Comparison of ENCODE assay signal across 8 cellular contexts in the genomic region with DNA sequence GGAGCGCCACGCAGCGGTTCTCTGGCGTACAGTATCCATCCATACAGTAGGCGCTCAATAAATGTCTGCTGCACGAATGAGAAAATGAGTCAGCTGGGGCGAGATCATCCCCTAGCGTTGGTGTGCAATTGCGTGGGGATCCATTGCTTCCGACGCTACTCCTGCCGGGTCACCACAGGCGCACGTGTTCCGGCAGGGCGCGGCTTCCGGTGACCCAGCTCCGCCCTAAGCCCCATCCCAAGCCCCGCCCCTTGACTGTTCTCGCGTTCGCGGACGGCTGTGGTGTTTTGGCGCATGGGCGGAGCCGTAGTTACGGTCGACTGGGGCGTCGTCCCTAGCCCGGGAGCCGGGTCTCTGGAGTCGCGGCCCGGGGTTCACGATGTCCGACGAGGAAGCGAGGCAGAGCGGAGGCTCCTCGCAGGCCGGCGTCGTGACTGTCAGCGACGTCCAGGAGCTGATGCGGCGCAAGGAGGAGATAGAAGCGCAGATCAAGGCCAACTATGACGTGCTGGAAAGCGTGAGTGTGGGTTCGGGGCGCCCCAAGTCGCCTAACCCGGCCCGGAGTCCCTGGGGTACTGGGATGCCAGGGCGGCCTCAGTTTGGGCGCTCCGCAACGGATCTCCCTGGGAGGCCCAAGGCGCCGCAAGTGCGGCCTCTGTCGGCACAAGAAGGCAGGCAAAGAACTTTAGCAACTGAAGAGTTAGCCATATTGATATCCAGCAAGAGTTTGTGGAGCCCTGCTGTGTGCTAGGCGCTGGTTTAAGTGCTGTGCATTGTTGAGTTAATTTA. TPM values are rescaled to one million over a fixed set of nuclear protein-coding genes. Genes with fewer than 3 reads are reported as not detected.
DNase-seq lines count a peak whose midpoint lies in the region; ATAC-seq, FAIRE-seq and TF ChIP-seq lines count a peak whose summit lies in the region.

A gene with protein sequence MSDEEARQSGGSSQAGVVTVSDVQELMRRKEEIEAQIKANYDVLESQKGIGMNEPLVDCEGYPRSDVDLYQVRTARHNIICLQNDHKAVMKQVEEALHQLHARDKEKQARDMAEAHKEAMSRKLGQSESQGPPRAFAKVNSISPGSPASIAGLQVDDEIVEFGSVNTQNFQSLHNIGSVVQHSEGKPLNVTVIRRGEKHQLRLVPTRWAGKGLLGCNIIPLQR (plus strand): TSS at position 313 of the 789 bp plus-strand sequence. CDS start 67 bp downstream, at position 380.

- peak; percentile 72 for TF ChIP-seq POLR2A in A549 (IDR thresholded peaks at IDR 0.05; ENCODE audit: low read length)
- peak; percentile 88 for TF ChIP-seq POLR2A in GM18526 (IDR thresholded peaks at IDR 0.05; ENCODE audit: extremely low read depth, insufficient read length)
- TF ChIP-seq POLR2A in body of pancreas (IDR thresholded peaks at IDR 0.05), result peak; percentile 69 to 86 (median 86)
- peak; percentile 35 to 74 for TF ChIP-seq POLR2A in sigmoid colon (IDR thresholded peaks at IDR 0.05)

- H3K9me3 ChIP-seq in A549 (no peaks in the 10 kb centered on the region), body of pancreas (no peaks in the 10 kb centered on the region), sigmoid colon (no peaks in the 10 kb centered on the region)

- peak; percentile 39 for FAIRE-seq in A549 (lab: Jason Lieb, UNC)
- FAIRE-seq in TTC549 (lab: Jason Lieb, UNC), result peak; percentile 88

- TF ChIP-seq CTCF in A549 (IDR thresholded peaks at IDR 0.05) (peak; percentile 65), body of pancreas (IDR thresholded peaks at IDR 0.05) (peak; percentile 28 to 77 (median 66)), sigmoid colon (IDR thresholded peaks at IDR 0.05) (peak; percentile 59 to 65 (median 62))

- H3K36me3 ChIP-seq in body of pancreas (replicated peaks in 1 of 2; ENCODE audit: insufficient read depth in 1 of 2, low read depth in 2 of 2) (no peaks in the 10 kb centered on the region), sigmoid colon (peaks cover 0 to 7% (median 2%) of the 10 kb centered on the region in 4 donors)

- peak within 1 kb of the TSS; percentile 95 for H3K4me2 ChIP-seq in A549

- TF ChIP-seq EP300 in A549 (IDR thresholded peaks at IDR 0.05), result peak in 1 of 2 experiments; percentile 29; a peak in 1 of 5 replicates
- peak in 1 of 4 donors; percentile 56 for TF ChIP-seq EP300 in sigmoid colon (IDR thresholded peaks at IDR 0.05)

- TF ChIP-seq RAD21 in A549 (conservative IDR thresholded peaks at IDR 0.05 in 1 of 2, IDR thresholded peaks at IDR 0.05 in 1 of 2), result peak; percentile 68 to 76; a peak in 4 of 5 replicates

- intact Hi-C loops in body of pancreas (cut with DNase I) (loop anchor here (10.0 kb wide), 2 partner anchors 94 to 194 kb away; a partner anchor contains a TSS), sigmoid colon (cut with DNase I) (loop anchor here (2.0 to 5.0 kb wide), 3 partner anchors 50 to 201 kb away; no protein-coding TSS in a partner anchor)

- peak within 1 kb of the TSS; percentile 69 for H3K4me3 ChIP-seq in A549
- peak within 1 kb of the TSS; percentile 51 to 78 for H3K4me3 ChIP-seq in body of pancreas
- H3K4me3 ChIP-seq in sigmoid colon, result peak within 1 kb of the TSS; percentile 67 to 78 (median 74)

- H3K4me1 ChIP-seq in A549 (peaks cover 22% of the 10 kb centered on the region), body of pancreas (peaks cover 36% of the 10 kb centered on the region), sigmoid colon (peaks cover 0 to 35% (median 29%) of the 10 kb centered on the region in 4 donors)

- POLR2A ChIA-PET in A549 (lab: Yijun Ruan, JAX), result interaction anchor here (0.6 to 2.4 kb wide), 11 partner anchors 17 to 133 kb away, joined by 3 to 20 read pairs (median 5); a partner anchor contains a TSS

- CTCF ChIA-PET in A549 (lab: Yijun Ruan, JAX), result interaction anchor here (0.6 to 9.1 kb wide), 34 partner anchors 9 to 121 kb away, joined by 3 to 195 read pairs (median 4); a partner anchor contains a TSS

- peak; percentile 97 to 99 for DNase-seq in A549 (ENCODE audit: low read depth in 1 of 2, low spot score in 1 of 2)
- DNase-seq in NCI-H2107 treated with DMSO at 0.1 percent for 48 hours (lab: John Stamatoyannopoulos, UW; ENCODE audit: unreplicated experiment), result peak; percentile 97
- peak; percentile 97 to 98 (median 98) for DNase-seq in body of pancreas
- peak; percentile 91 for DNase-seq in iPS DF 19.7 (ENCODE audit: low read depth, low spot score)
- peak; percentile 99 for DNase-seq in sigmoid colon

- H3K27me3 ChIP-seq in body of pancreas, result no peaks in the 10 kb centered on the region
- H3K27me3 ChIP-seq in sigmoid colon, result no peaks in the 10 kb centered on the region

- ATAC-seq in A549, result peak; percentile 96 to 97
- ATAC-seq in HG03066 (IDR thresholded peaks at IDR 0.05; ENCODE audit: low read depth, unreplicated experiment), result peak; percentile 89
- peak; percentile 99 for ATAC-seq in body of pancreas

- WGBS in A549 (ENCODE audit: missing lambda C conversion rate), result under 1% methylated on average over 51 of the region's 67 CpGs
- WGBS in body of pancreas, 2 donors, result 0 to 1% methylated on average over 1 to 67 of the region's 67 CpGs
- WGBS in sigmoid colon, 2 donors, result 0 to 1% methylated on average over 67 of the region's 67 CpGs

- peak within 1 kb of the TSS; percentile 86 to 92 for H3K27ac ChIP-seq in A549
- peak within 1 kb of the TSS; percentile 90 to 98 (median 94) for H3K27ac ChIP-seq in body of pancreas
- H3K27ac ChIP-seq in sigmoid colon, result peak within 1 kb of the TSS; percentile 94 to 97 (median 97)

TF ChIP-seq in A549, 52 proteins besides CTCF, POLR2A, EP300 and RAD21 (continues in another document):
- TF ChIP-seq FOSL2 (IDR thresholded peaks at IDR 0.05) (peak; percentile 23; the same call in 1 of the 2 replicates), FOSL2 (CRISPR knock-in tag; IDR thresholded peaks at IDR 0.05) (peak; percentile 93), MYC (IDR thresholded peaks at IDR 0.05; ENCODE audit: borderline replicate concordance, low read length) (peak; percentile 99), MAZ (IDR thresholded peaks at IDR 0.05; ENCODE audit: borderline replicate concordance, low read depth, low read length) (no peak), MAFK (IDR thresholded peaks at IDR 0.05; ENCODE audit: partially characterized antibody) (no peak), CEBPB (IDR thresholded peaks at IDR 0.05) (peak in 1 of 2 experiments; percentile 62; a peak in 2 of 4 replicates), ESRRA (IDR thresholded peaks at IDR 0.05; ENCODE audit: borderline replicate concordance, low read length) (no peak), EHF (CRISPR knock-in tag; IDR thresholded peaks at IDR 0.05) (no peak; the same call in 1 of the 2 replicates), EHMT2 (IDR thresholded peaks at IDR 0.05; ENCODE audit: low read depth) (no peak), HOXA7 (CRISPR knock-in tag; IDR thresholded peaks at IDR 0.05) (no peak), ZSCAN20 (CRISPR knock-in tag; IDR thresholded peaks at IDR 0.05) (no peak), CHD4 (IDR thresholded peaks at IDR 0.05; ENCODE audit: borderline replicate concordance) (no peak), RARB (CRISPR knock-in tag; IDR thresholded peaks at IDR 0.05) (no peak), FOXS1 (CRISPR knock-in tag; IDR thresholded peaks at IDR 0.05) (no peak; the same call in none of the 2 replicates)
- TF ChIP-seq, protein P1, sequence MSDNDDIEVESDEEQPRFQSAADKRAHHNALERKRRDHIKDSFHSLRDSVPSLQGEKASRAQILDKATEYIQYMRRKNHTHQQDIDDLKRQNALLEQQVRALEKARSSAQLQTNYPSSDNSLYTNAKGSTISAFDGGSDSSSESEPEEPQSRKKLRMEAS (IDR thresholded peaks at IDR 0.05), result peak; percentile 100
- TF ChIP-seq, protein P2, sequence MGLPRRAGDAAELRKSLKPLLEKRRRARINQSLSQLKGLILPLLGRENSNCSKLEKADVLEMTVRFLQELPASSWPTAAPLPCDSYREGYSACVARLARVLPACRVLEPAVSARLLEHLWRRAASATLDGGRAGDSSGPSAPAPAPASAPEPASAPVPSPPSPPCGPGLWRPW (IDR thresholded peaks at IDR 0.05), result no peak
- TF ChIP-seq, protein P3, sequence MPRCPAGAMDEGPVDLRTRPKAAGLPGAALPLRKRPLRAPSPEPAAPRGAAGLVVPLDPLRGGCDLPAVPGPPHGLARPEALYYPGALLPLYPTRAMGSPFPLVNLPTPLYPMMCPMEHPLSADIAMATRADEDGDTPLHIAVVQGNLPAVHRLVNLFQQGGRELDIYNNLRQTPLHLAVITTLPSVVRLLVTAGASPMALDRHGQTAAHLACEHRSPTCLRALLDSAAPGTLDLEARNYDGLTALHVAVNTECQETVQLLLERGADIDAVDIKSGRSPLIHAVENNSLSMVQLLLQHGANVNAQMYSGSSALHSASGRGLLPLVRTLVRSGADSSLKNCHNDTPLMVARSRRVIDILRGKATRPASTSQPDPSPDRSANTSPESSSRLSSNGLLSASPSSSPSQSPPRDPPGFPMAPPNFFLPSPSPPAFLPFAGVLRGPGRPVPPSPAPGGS (IDR thresholded peaks at IDR 0.05), result peak; percentile 73; the same call in 2 of the 3 replicates
- TF ChIP-seq, protein P4, sequence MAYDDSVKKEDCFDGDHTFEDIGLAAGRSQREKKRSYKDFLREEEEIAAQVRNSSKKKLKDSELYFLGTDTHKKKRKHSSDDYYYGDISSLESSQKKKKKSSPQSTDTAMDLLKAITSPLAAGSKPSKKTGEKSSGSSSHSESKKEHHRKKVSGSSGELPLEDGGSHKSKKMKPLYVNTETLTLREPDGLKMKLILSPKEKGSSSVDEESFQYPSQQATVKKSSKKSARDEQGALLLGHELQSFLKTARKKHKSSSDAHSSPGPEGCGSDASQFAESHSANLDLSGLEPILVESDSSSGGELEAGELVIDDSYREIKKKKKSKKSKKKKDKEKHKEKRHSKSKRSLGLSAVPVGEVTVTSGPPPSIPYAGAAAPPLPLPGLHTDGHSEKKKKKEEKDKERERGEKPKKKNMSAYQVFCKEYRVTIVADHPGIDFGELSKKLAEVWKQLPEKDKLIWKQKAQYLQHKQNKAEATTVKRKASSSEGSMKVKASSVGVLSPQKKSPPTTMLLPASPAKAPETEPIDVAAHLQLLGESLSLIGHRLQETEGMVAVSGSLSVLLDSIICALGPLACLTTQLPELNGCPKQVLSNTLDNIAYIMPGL (CRISPR knock-in tag; IDR thresholded peaks at IDR 0.05; ENCODE audit: borderline replicate concordance), result 0 out of 2 replicates have a peak, but pooled peaks have one; percentile 33

RNA-seq across cellular contexts. Expression of the gene that starts here (rescaled TPM):
- polyA plus RNA-seq in A549 (2011; rRNA removed), result 81.4 and 89.3 TPM in 2 replicates
- 215 and 228 TPM in 2 replicates for polyA plus RNA-seq in A549 (2012; cell fraction: cytosol; rRNA removed)
- 141 and 143 TPM in 2 replicates for polyA plus RNA-seq in A549 (2012; cell fraction: nucleus; rRNA removed)
- 147 to 164 TPM (median 154 TPM) in 3 replicates for polyA plus RNA-seq in A549 (2017; fragmentation: RNase III; extraction: RNeasy Plus Mini Kit Qiagen cat#74134 plus additional on column Dnase treatment)
- 32.1 and 48.0 TPM in 2 replicates for polyA minus RNA-seq in A549 (2011; rRNA and poly(A)+ RNA removed)
- total RNA-seq in body of pancreas, result 10 to 100 TPM; 23.1 to 42.3 TPM
- total RNA-seq in sigmoid colon, result 10 to 100 TPM; 28.5 to 91.4 (median 39.1) TPM
- polyA plus RNA-seq in sigmoid colon, result 100 to 1,000 TPM in 2 of 3 donors, 10 to 100 TPM in 1; 92.9 to 108 (median 102) TPM

Comparison
In these comparisons a context has a peak if more than half of its experiments do, and no peak if none do; other contexts are left out.
1. Peak in every context shown above with its lines: DNase-seq, ATAC-seq, H3K4me3 ChIP-seq and H3K27ac ChIP-seq.